In the genomic region with DNA sequence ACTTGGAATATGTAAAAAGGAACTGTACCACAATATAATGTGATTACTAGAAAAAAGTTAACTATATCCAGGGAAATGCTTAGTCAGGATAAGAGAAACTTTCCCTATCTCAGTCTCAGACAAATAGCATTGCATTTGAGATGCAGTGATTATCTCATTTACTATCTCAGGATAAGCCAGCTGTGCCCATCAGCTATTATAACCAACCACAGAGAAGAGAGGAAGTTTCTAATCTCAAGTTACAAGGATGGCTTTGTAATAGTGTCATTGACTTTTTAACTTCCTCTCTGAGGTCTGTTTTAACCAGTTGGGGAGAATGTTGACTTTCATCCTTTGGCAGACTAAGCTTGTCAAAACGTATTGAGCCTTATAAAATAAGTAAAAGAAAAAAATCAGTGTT, we compare ENCODE assay signal across 8 cellular contexts. TPM values are rescaled to one million over a fixed set of nuclear protein-coding genes. Genes with fewer than 3 reads are reported as not detected.
A peak's percentile ranks its signal among the peaks of the same experiment; 100 is the strongest.
DNase-seq lines count a peak whose midpoint lies in the region; ATAC-seq and TF ChIP-seq lines count a peak whose summit lies in the region.

No MANE protein-coding gene starts in this region.

- ATAC-seq in activated CD4-positive, alpha-beta T cell treated with anti-CD3 and anti-CD28 coated beads for 36 hours, result peak; percentile 42
- peak; percentile 57 for ATAC-seq in HG03045 (IDR thresholded peaks at IDR 0.05; ENCODE audit: unreplicated experiment)

- H3K27me3 ChIP-seq in SJCRH30 (no peaks in the 10 kb centered on the region), H9 (ENCODE audit: insufficient read depth, low read length) (no peaks in the 10 kb centered on the region)

- H3K56ac ChIP-seq in H9 (ENCODE audit: insufficient read length, low read depth, low read length), result no peak overlapping the region

- no peak overlapping the region for H3T11ph ChIP-seq in H9 (ENCODE audit: low read length)

- no peak overlapping the region for H3K18ac ChIP-seq in H9 (ENCODE audit: insufficient read length, low read depth, low read length)

- no peaks in the 10 kb centered on the region for H3K79me1 ChIP-seq in H9 (ENCODE audit: insufficient read depth, low read depth, low read length, poor library complexity, severe bottlenecking)

- peaks cover 29% of the 10 kb centered on the region for H3K36me3 Mint-ChIP-seq in activated CD4-positive, alpha-beta T cell treated with anti-CD3 and anti-CD28 coated beads for 36 hours (ENCODE audit: low read depth)
- peaks cover 27% of the 10 kb centered on the region for H3K36me3 Mint-ChIP-seq in osteocyte (ENCODE audit: unreplicated experiment)
- peaks cover 0 to 25% (median 19%) of the 10 kb centered on the region in 3 experiments; a peak in 5 of 7 replicates for H3K36me3 Mint-ChIP-seq in H9 (ENCODE audit: insufficient read depth in 1 of 3, low read depth in 3 of 3)

- no peaks in the 10 kb centered on the region for H3K79me2 ChIP-seq in H9 (ENCODE audit: insufficient read depth, low read length)

- no peak overlapping the region for H4K91ac ChIP-seq in H9 (ENCODE audit: insufficient read length, low read depth, low read length)

- H2BK15ac ChIP-seq in H9 (ENCODE audit: low read depth, low read length), result no peak overlapping the region

- H4K8ac ChIP-seq in H9 (replicated peaks; ENCODE audit: insufficient read length, low read depth, low read length), result no peak overlapping the region

- no peak overlapping the region for H2BK120ac ChIP-seq in H9 (ENCODE audit: low read depth, low read length, poor library complexity, severe bottlenecking)

- no peaks in the 10 kb centered on the region for H3K9me3 Mint-ChIP-seq in activated CD4-positive, alpha-beta T cell treated with anti-CD3 and anti-CD28 coated beads for 36 hours (ENCODE audit: low read depth)
- H3K9me3 Mint-ChIP-seq in osteocyte (ENCODE audit: unreplicated experiment) (no peaks in the 10 kb centered on the region), H9 (no peaks in the 10 kb centered on the region)

- H3K4me3 ChIP-seq in SJCRH30, result no peak overlapping the region

- intact Hi-C loops in activated CD4-positive, alpha-beta T cell treated with anti-CD3 and anti-CD28 coated beads for 36 hours (cut with DNase I, micrococcal nuclease), result no loop called here

- no peak overlapping the region for H2AK5ac ChIP-seq in H9 (ENCODE audit: insufficient read length, low read length)

- no peaks in the 10 kb centered on the region for H3K27me3 Mint-ChIP-seq in activated CD4-positive, alpha-beta T cell treated with anti-CD3 and anti-CD28 coated beads for 36 hours
- H3K27me3 Mint-ChIP-seq in osteocyte (ENCODE audit: unreplicated experiment) (no peaks in the 10 kb centered on the region), H9 (ENCODE audit: low read depth) (no peaks in the 10 kb centered on the region)

- no peak for TF ChIP-seq CTCF in osteocyte (IDR thresholded peaks at IDR 0.05)
- no peak for TF ChIP-seq CTCF in H9 (conservative IDR thresholded peaks at IDR 0.05)

- H3K4me1 ChIP-seq in SJCRH30, result peaks cover 12% of the 10 kb centered on the region
- no peaks in the 10 kb centered on the region for H3K4me1 ChIP-seq in H9 (ENCODE audit: insufficient read depth, low read length)

- H4K20me1 ChIP-seq in H9 (ENCODE audit: control insufficient read depth, insufficient read depth, insufficient read length), result no peaks in the 10 kb centered on the region

- WGBS in H9 (ENCODE audit: extremely low coverage, insufficient read length, low lambda C conversion rate), result no CpG with 5 or more reads among the region's 1 CpG

- no peak overlapping the region for H2BK20ac ChIP-seq in H9 (ENCODE audit: low read depth, low read length, poor library complexity, severe bottlenecking)

- no peak overlapping the region for H3K27ac Mint-ChIP-seq in activated CD4-positive, alpha-beta T cell treated with anti-CD3 and anti-CD28 coated beads for 36 hours
- H3K27ac Mint-ChIP-seq in osteocyte (ENCODE audit: unreplicated experiment), result peak overlapping the region; percentile 65
- no peak overlapping the region for H3K27ac Mint-ChIP-seq in H9

- no peak overlapping the region for H3K4me3 Mint-ChIP-seq in activated CD4-positive, alpha-beta T cell treated with anti-CD3 and anti-CD28 coated beads for 36 hours
- H3K4me3 Mint-ChIP-seq in osteocyte (ENCODE audit: unreplicated experiment) (no peak overlapping the region), H9 (no peak overlapping the region)

- H2BK12ac ChIP-seq in H9 (ENCODE audit: insufficient read length, low read depth, low read length), result no peak overlapping the region

- H3K14ac ChIP-seq in H9 (ENCODE audit: insufficient read depth, low read length), result no peak overlapping the region

- no peak overlapping the region for H3K9ac ChIP-seq in H9 (ENCODE audit: extremely low read depth, insufficient read length, low read length)

- H3K9me3 ChIP-seq in SJCRH30 (replicated peaks), result no peaks in the 10 kb centered on the region
- H3K9me3 ChIP-seq in H9 (ENCODE audit: control insufficient read depth, low read depth, low read length), result no peaks in the 10 kb centered on the region

- DNase-seq in activated CD4-positive, alpha-beta T cell treated with anti-CD3 and anti-CD28 coated beads for 36 hours, result no peak
- DNase-seq in activated CD4-positive, alpha-beta T cell treated with anti-CD3 and anti-CD28 coated beads for 4 hours, result no peak
- peak; percentile 8 to 67 for DNase-seq in SJCRH30
- DNase-seq in osteocyte (ENCODE audit: extremely low spot score, unreplicated experiment), result no peak
- DNase-seq in putamen (ENCODE audit: low spot score), result no peak
- DNase-seq in NCI-H187 treated with DMSO at 0.1 percent for 48 hours (lab: John Stamatoyannopoulos, UW), result no peak
- no peak for DNase-seq in H9

- no peak overlapping the region for H4K5ac ChIP-seq in H9 (ENCODE audit: insufficient read length, low read depth, low read length)

- H3K27ac ChIP-seq in SJCRH30 (no peak overlapping the region), H9 (ENCODE audit: insufficient read length, low read depth, low read length) (no peak overlapping the region)

- POLR2A ChIA-PET in activated CD4-positive, alpha-beta T cell treated with anti-CD3 and anti-CD28 coated beads for 36 hours (lab: Charles Lee), result no interaction called here

- no peaks in the 10 kb centered on the region for H3K23me2 ChIP-seq in H9 (ENCODE audit: insufficient read length, low read depth, low read length, poor library complexity, severe bottlenecking)

- no peak overlapping the region for H3K4ac ChIP-seq in H9 (ENCODE audit: low read depth, low read length)

- no peak overlapping the region for H2BK5ac ChIP-seq in H9 (ENCODE audit: insufficient read length, low read length)

- no peaks in the 10 kb centered on the region for H3K36me3 ChIP-seq in SJCRH30

- H3K4me1 Mint-ChIP-seq in activated CD4-positive, alpha-beta T cell treated with anti-CD3 and anti-CD28 coated beads for 36 hours, result peaks cover 15% of the 10 kb centered on the region
- H3K4me1 Mint-ChIP-seq in osteocyte (ENCODE audit: unreplicated experiment), result peaks cover 15% of the 10 kb centered on the region
- peaks cover 6% of the 10 kb centered on the region in 2 experiments for H3K4me1 Mint-ChIP-seq in H9

- no peak overlapping the region for H3K23ac ChIP-seq in H9 (ENCODE audit: insufficient read length, low read depth, low read length)

- CTCF ChIA-PET in activated CD4-positive, alpha-beta T cell treated with anti-CD3 and anti-CD28 coated beads for 36 hours (lab: Charles Lee), result interaction anchor here (0.8 to 1.4 kb wide), 2 partner anchors 40 kb away, joined by 3 read pairs; no protein-coding TSS in a partner anchor

- H2AFZ ChIP-seq in H9 (ENCODE audit: low read length), result no peak overlapping the region

- no peak overlapping the region for H3K4me2 ChIP-seq in H9 (ENCODE audit: insufficient read depth, insufficient read length, low read length)

RNA-seq across cellular contexts. Expression of a gene that starts 56.5 kb away (rescaled TPM):
- 10 to 100 TPM; 14.8 to 15.0 TPM for total RNA-seq in activated CD4-positive, alpha-beta T cell treated with anti-CD3 and anti-CD28 coated beads for 36 hours
- total RNA-seq in SJCRH30 (2014; rRNA removed; shearing (Covaris generic)), result 16.8 and 17.7 TPM in 2 replicates
- total RNA-seq in osteocyte (44.4 and 46.0 TPM in 2 replicates), H9 (2021) (24.4 and 28.2 TPM in 2 replicates)

Comparison
In these comparisons a context has a peak if more than half of its experiments do, and no peak if none do; other contexts are left out.
1. DNase-seq: peak in SJCRH30 (2 of 2); none in activated CD4-positive, alpha-beta T cell treated with anti-CD3 and anti-CD28 coated beads for 36 hours (single experiment), activated CD4-positive, alpha-beta T cell treated with anti-CD3 and anti-CD28 coated beads for 4 hours (0 of 2), osteocyte (single experiment), putamen (single experiment), NCI-H187 treated with DMSO at 0.1 percent for 48 hours (single experiment) and H9 (single experiment).